In the genomic region with DNA sequence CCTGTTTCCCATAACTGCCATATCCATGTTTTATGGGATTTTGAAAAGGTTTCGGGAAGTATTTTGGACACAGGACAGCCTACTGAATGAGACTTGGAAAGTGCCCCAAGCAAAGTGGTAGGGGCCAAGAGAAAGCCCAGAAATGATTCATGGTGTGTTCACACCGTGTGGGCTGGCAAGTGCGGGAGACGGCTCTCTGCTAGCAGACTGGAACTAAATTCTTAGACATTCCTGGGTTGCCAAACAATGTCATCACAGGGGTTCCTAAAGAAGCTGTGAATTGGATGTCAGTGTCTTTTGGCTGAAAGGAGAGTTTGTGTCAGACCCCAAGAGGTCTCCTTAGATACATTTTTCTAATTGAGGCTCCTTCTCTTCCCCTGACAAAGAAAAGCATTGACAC, we compare ENCODE assay signal across 1 cellular context.
TF ChIP-seq lines count a peak whose summit lies in the region.

No MANE protein-coding gene starts in this region.

TF ChIP-seq in H1, 55 proteins besides CTCF, POLR2A, EP300 and RAD21 (continued from another document):
- no peak for TF ChIP-seq SIN3A (conservative IDR thresholded peaks at IDR 0.05 in 1 of 2, IDR thresholded peaks at IDR 0.05 in 1 of 2; ENCODE audit: low read depth in 1 of 2, low read length in 2 of 2)
